16 cellular contexts compared by ENCODE assay signal in the genomic region with DNA sequence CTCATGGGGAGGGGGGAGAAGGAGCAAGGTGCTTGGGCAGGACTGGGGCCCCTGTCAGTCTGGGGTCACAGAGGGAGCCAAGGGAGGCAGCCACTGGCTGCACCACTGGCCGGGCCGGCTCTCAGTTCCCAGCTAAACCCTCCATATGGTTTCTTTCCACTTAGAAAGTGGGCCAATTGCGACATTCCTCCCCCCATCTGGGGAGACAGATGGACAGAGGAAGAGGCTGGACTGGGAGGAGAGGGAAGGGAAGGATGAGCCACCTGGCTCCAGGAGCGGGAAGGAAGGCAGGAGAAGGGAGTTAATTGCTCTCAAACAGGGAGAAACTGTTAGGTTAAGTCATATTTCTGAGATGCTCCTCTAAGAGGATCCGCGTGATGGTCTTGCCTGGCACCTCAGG.
"Had no signal": no experiment of that assay in that cellular context is flagged by ENCODE, and none has a peak within 500 bp of the region (broad histone marks: within the 10 kb centered on the region; RNA-seq: fewer than 3 reads in every experiment).

No MANE protein-coding gene starts in this region.

- H3K36me3 Mint-ChIP-seq: natural killer cell treated with Interleukin-12 subunit alpha and Interleukin-12 subunit beta and Interleukin-15 and Interleukin-18, amount 100 ng/mL, for 72 hours had no signal

- H3K4me1 Mint-ChIP-seq: activated B cell treated with CpG ODN at 0.5 μM for 24 hours; activated CD4-positive, alpha-beta T cell treated with anti-CD3 and anti-CD28 coated beads, Interleukin-2, amount 10 ng/mL, durations not matched to agents 7 days and 5 days; endodermal cell had no signal

- H3K4me1 ChIP-seq: foreskin keratinocyte had no signal

- H3K9me3 Mint-ChIP-seq: activated B cell treated with CpG ODN at 0.5 μM for 24 hours; activated CD4-positive, alpha-beta T cell treated with anti-CD3 and anti-CD28 coated beads, Interleukin-2, amount 10 ng/mL, durations not matched to agents 7 days and 5 days; endodermal cell; natural killer cell treated with Interleukin-12 subunit alpha and Interleukin-12 subunit beta and Interleukin-15 and Interleukin-18, amount 100 ng/mL, for 72 hours; T-helper 1 cell treated with Interleukin-12 subunit alpha and Interleukin-12 subunit beta and Interleukin-4 antibody, amounts not matched to agents 30 μg/mL and 1 μg/mL, for 36 hours had no signal

- H3K27me3 Mint-ChIP-seq: activated CD4-positive, alpha-beta T cell treated with anti-CD3 and anti-CD28 coated beads, Interleukin-2, amount 10 ng/mL, durations not matched to agents 7 days and 5 days; natural killer cell treated with Interleukin-12 subunit alpha and Interleukin-12 subunit beta and Interleukin-15 and Interleukin-18, amount 100 ng/mL, for 72 hours had no signal

- H3K4me3 Mint-ChIP-seq: activated B cell treated with CpG ODN at 0.5 μM for 24 hours; activated CD4-positive, alpha-beta T cell treated with anti-CD3 and anti-CD28 coated beads, Interleukin-2, amount 10 ng/mL, durations not matched to agents 7 days and 5 days; endodermal cell; natural killer cell treated with Interleukin-12 subunit alpha and Interleukin-12 subunit beta and Interleukin-15 and Interleukin-18, amount 100 ng/mL, for 72 hours; T-helper 1 cell treated with Interleukin-12 subunit alpha and Interleukin-12 subunit beta and Interleukin-4 antibody, amounts not matched to agents 30 μg/mL and 1 μg/mL, for 36 hours had no signal

- H3K4me3 ChIP-seq: left ventricle myocardium inferior had no signal

- H3K27ac ChIP-seq: brain microvascular endothelial cell, foreskin keratinocyte, left ventricle myocardium inferior had no signal

- DNase-seq: activated B cell treated with CpG ODN at 0.5 μM for 24 hours; activated CD4-positive, alpha-beta T cell treated with anti-CD3 and anti-CD28 coated beads, Interleukin-2, amount 10 ng/mL, durations not matched to agents 7 days and 5 days; activated CD8-positive, alpha-beta memory T cell treated with anti-CD3 and anti-CD28 coated beads for 24 hours; activated naive CD4-positive, alpha-beta T cell treated with Interleukin-2 at 50 U/mL for 16 hours; amygdala; brain microvascular endothelial cell; endodermal cell; erythroblast; foreskin keratinocyte; left ventricle myocardium inferior; mesenchymal stem cell; stimulated activated CD4-positive, alpha-beta T cell treated with anti-CD3 and anti-CD28 coated beads, Interleukin-2, amount 100 ng/mL, for 24 hours; stimulated activated naive CD4-positive, alpha-beta T cell; trophoblast cell had no signal

- H3K27ac Mint-ChIP-seq: activated B cell treated with CpG ODN at 0.5 μM for 24 hours; activated CD4-positive, alpha-beta T cell treated with anti-CD3 and anti-CD28 coated beads, Interleukin-2, amount 10 ng/mL, durations not matched to agents 7 days and 5 days; endodermal cell; natural killer cell treated with Interleukin-12 subunit alpha and Interleukin-12 subunit beta and Interleukin-15 and Interleukin-18, amount 100 ng/mL, for 72 hours; T-helper 1 cell treated with Interleukin-12 subunit alpha and Interleukin-12 subunit beta and Interleukin-4 antibody, amounts not matched to agents 30 μg/mL and 1 μg/mL, for 36 hours had no signal

- H3K9me3 ChIP-seq: left ventricle myocardium inferior had no signal

- H3K36me3 ChIP-seq: brain microvascular endothelial cell, left ventricle myocardium inferior had no signal
